8 cellular contexts compared by ENCODE assay signal in the genomic region with DNA sequence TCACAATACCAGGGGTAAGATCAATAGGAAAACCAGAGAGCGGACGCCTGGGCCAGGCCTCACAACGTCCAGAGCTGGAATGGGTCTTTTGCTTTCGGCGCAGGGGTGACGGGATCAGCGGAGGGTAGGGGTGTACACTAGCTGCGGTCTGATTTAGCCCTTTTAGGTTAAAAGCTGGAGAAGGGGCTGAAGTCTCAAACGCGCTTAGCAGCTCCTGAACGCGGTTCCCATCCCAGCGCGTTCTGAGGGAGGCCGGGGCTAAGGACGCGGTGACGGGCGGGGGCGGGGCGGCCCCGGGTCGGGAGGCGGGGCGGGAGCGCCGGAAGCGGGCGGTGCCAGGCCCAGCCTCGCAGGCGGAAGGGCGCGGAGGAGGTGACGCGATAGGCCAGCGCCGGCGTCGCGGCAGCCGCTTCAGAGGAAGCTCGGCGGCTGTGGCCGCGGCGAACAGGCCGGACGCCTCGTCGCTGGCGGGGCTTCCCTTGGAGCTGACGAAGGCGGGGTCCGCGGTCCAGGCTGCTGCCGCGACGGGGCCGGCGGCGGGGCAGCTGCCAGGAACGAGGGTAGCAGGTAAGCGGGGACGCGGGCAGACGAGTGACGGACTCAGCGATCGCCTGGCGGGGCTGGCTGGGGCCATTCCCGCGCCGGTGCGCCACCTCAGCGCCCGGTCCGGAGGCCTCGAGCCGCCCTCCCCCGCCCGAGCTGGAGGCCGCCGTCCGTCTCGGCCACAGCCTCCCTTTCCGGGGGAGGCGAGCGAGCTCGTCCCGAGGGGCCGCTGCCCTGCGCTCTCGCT. TPM values are rescaled to one million over a fixed set of nuclear protein-coding genes. Genes with fewer than 3 reads are reported as not detected.
DNase-seq lines count a peak whose midpoint lies in the region; ATAC-seq and TF ChIP-seq lines count a peak whose summit lies in the region.

SENP5 (plus strand) TSS at position 414 of the 790 bp plus-strand sequence. CDS start 17,262 bp downstream, outside the sequence.

- H3F3A ChIP-seq in SK-N-SH (replicated peaks; ENCODE audit: insufficient read depth): peaks cover 9% of the 10 kb centered on the region

- peaks cover 0 to 13% of the 10 kb centered on the region in 2 experiments for H3K36me3 ChIP-seq in SK-N-SH (replicated peaks in 1 of 2; ENCODE audit: control insufficient read depth in 1 of 2, insufficient read depth in 2 of 2, low read length in 1 of 2)

- H3K4me2 ChIP-seq in SK-N-SH: peak within 1 kb of the TSS; percentile 79

- H3K79me2 ChIP-seq in SK-N-SH (ENCODE audit: insufficient read depth): peaks cover 49% of the 10 kb centered on the region

- H3K9me3 ChIP-seq in SK-N-SH: no peaks in the 10 kb centered on the region

- TF ChIP-seq CTCF in GM10266 (IDR thresholded peaks at IDR 0.05; ENCODE audit: control insufficient read depth, insufficient read depth, low read depth, missing control alignments): no peak
- TF ChIP-seq CTCF in SK-N-SH (IDR thresholded peaks at IDR 0.05): no peak

- no peaks in the 10 kb centered on the region for H3K27me3 ChIP-seq in SK-N-SH (ENCODE audit: insufficient read depth)

- DNase-seq in GM10266 (ENCODE audit: extremely low spot score) (peak; percentile 99), NCI-H1092 (lab: John Stamatoyannopoulos, UW) (peak; percentile 82), SK-N-SH (peak; percentile 97), germinal center (ENCODE audit: low spot score) (peak; percentile 92), non-pigmented ciliary epithelial cell (ENCODE audit: low read depth) (peak; percentile 10), substantia nigra (lab: John Stamatoyannopoulos, UW) (peak; percentile 37 to 96 (median 87))
- peak; percentile 90 for DNase-seq in activated naive CD4-positive, alpha-beta T cell treated with anti-CD3 and anti-CD28 coated beads, Interleukin-2, amount 50 U/mL, for 16 hours

- H4K20me1 ChIP-seq in SK-N-SH (ENCODE audit: insufficient read depth): peaks cover 42% of the 10 kb centered on the region

- TF ChIP-seq RAD21 in SK-N-SH (IDR thresholded peaks at IDR 0.05; ENCODE audit: low read length): no peak

- peak within 1 kb of the TSS; percentile 71 for H3K9ac ChIP-seq in SK-N-SH

- H3K27ac ChIP-seq in SK-N-SH (ENCODE audit: low read depth in 2 of 2, low read length in 1 of 2): peak within 1 kb of the TSS; percentile 83 to 91
- peak within 1 kb of the TSS; percentile 94 for H3K27ac ChIP-seq in substantia nigra (ENCODE audit: low read depth, low read length, poor library complexity, severe bottlenecking)

- H2AFZ ChIP-seq in SK-N-SH (ENCODE audit: low read depth): peak within 1 kb of the TSS; percentile 95

- H3K4me1 ChIP-seq in SK-N-SH (ENCODE audit: control insufficient read depth in 1 of 2, insufficient read depth in 2 of 2, low read depth in 1 of 2, low read length in 1 of 2): peaks cover 0 to 5% of the 10 kb centered on the region in 2 experiments; a peak in 2 of 4 replicates

- POLR2A ChIA-PET in SK-N-SH (lab: Yijun Ruan, JAX): interaction anchor here (0.8 to 2.0 kb wide), 8 partner anchors 21 to 339 kb away, joined by 3 to 18 read pairs (median 3); partner anchors contain the start of genes CEP19, NCBP2, PAK2 and PIGX

- peak within 1 kb of the TSS; percentile 72 to 89 for H3K4me3 ChIP-seq in SK-N-SH (ENCODE audit: low read depth in 2 of 2, low read length in 1 of 2)

- H3K9me2 ChIP-seq in SK-N-SH: no peaks in the 10 kb centered on the region

- CTCF ChIA-PET in SK-N-SH (lab: Yijun Ruan, JAX): interaction anchor here (0.8 to 1.3 kb wide), 5 partner anchors 19 to 102 kb away, joined by 3 to 5 read pairs (median 5); partner anchors contain the start of gene NCBP2

- WGBS in SK-N-SH (ENCODE audit: low lambda C conversion rate): 2% methylated on average over 17 of the region's 93 CpGs

- TF ChIP-seq EP300 in SK-N-SH (IDR thresholded peaks at IDR 0.05; ENCODE audit: borderline replicate concordance in 1 of 2, low read depth in 1 of 2, low read length in 1 of 2): no peak

- peak; percentile 87 for ATAC-seq in HG02623 (IDR thresholded peaks at IDR 0.05; ENCODE audit: unreplicated experiment)

TF ChIP-seq in SK-N-SH, 30 proteins besides CTCF, POLR2A, EP300 and RAD21:
- no peak; the same call in 1 of the 2 replicates for TF ChIP-seq GATA2 (CRISPR knock-in tag; IDR thresholded peaks at IDR 0.05)
- 0 out of 2 replicates have a peak, but pooled peaks have one; percentile 39 for TF ChIP-seq ZBTB33 (IDR thresholded peaks at IDR 0.05; ENCODE audit: borderline replicate concordance, low read depth)
- TF ChIP-seq MXI1 (IDR thresholded peaks at IDR 0.05; ENCODE audit: low read depth, low read length): peak; percentile 79
- TF ChIP-seq PBX3 (IDR thresholded peaks at IDR 0.05): no peak
- no peak for TF ChIP-seq JUND (IDR thresholded peaks at IDR 0.05)
- TF ChIP-seq MAX (IDR thresholded peaks at IDR 0.05; ENCODE audit: low read depth): no peak; the same call in 1 of the 2 replicates
- no peak for TF ChIP-seq IRF3 (IDR thresholded peaks at IDR 0.05; ENCODE audit: low read depth, low read length)
- TF ChIP-seq RFX5 (IDR thresholded peaks at IDR 0.05; ENCODE audit: low read length): no peak
- TF ChIP-seq RCOR1 (IDR thresholded peaks at IDR 0.05; ENCODE audit: low read length): no peak
- TF ChIP-seq USF1 (IDR thresholded peaks at IDR 0.05; ENCODE audit: borderline replicate concordance, low read depth): no peak
- TF ChIP-seq FOXM1 (IDR thresholded peaks at IDR 0.05; ENCODE audit: low read depth): no peak
- peak; percentile 64; the same call in 1 of the 2 replicates for TF ChIP-seq SIN3A (IDR thresholded peaks at IDR 0.05; ENCODE audit: borderline replicate concordance, low read depth, low read length)
- TF ChIP-seq TEAD4 (IDR thresholded peaks at IDR 0.05; ENCODE audit: borderline replicate concordance, insufficient read depth): no peak
- no peak for TF ChIP-seq TCF12 (IDR thresholded peaks at IDR 0.05)
- no peak for TF ChIP-seq SMC3 (IDR thresholded peaks at IDR 0.05; ENCODE audit: low read depth, low read length)
- peak; percentile 82 for TF ChIP-seq ELF1 (IDR thresholded peaks at IDR 0.05)
- TF ChIP-seq MEF2A (IDR thresholded peaks at IDR 0.05; ENCODE audit: borderline replicate concordance, low read depth): no peak
- no peak for TF ChIP-seq YY1 (IDR thresholded peaks at IDR 0.05; ENCODE audit: low read depth)
- TF ChIP-seq POLR2AphosphoS5 (IDR thresholded peaks at IDR 0.05; ENCODE audit: low read depth, low read length): peak; percentile 95
- peak; percentile 82 for TF ChIP-seq TAF1 (IDR thresholded peaks at IDR 0.05; ENCODE audit: borderline replicate concordance, low read depth, low read length)
- TF ChIP-seq GABPA (IDR thresholded peaks at IDR 0.05; ENCODE audit: low read depth): peak; percentile 85

RNA-seq across cellular contexts. Expression of gene SENP5, which starts in this region (rescaled TPM):
- 7.5 and 11.8 TPM in 2 replicates for polyA plus RNA-seq in SK-N-SH (2012; rRNA removed)
- polyA plus RNA-seq in SK-N-SH (2012; cell fraction: cytosol; rRNA removed): 7.5 and 8.4 TPM in 2 replicates
- 9.9 and 21.1 TPM in 2 replicates for polyA plus RNA-seq in SK-N-SH (2012; cell fraction: nucleus; rRNA removed)

Comparison
In these comparisons a context has a peak if more than half of its experiments do, and no peak if none do; other contexts are left out.
1. Peak in every context shown above with its lines: DNase-seq, ATAC-seq, H3K4me3 ChIP-seq and H3K27ac ChIP-seq.
2. DNase-seq: peak in every context shown above with its lines; median percentile 99 in GM10266; 97 in SK-N-SH; 92 in germinal center; 90 in activated naive CD4-positive, alpha-beta T cell treated with anti-CD3 and anti-CD28 coated beads, Interleukin-2, amount 50 U/mL, for 16 hours; 87 in substantia nigra; 82 in NCI-H1092; 10 in non-pigmented ciliary epithelial cell.